In genomic region chr15:65987100-65987499, GRCh38 we compare ENCODE assay signal across 12 cellular contexts.
DNase-seq lines count a peak whose midpoint lies in the region.
"Had no signal": no experiment of that assay in that cellular context is flagged by ENCODE, and none has a peak within 500 bp of the region (broad histone marks: within the 10 kb centered on the region; RNA-seq: fewer than 3 reads in every experiment).

No MANE protein-coding gene starts in this region.

- H4K91ac ChIP-seq in neuronal stem cell (ENCODE audit: low read depth, low read length, poor library complexity) = no peak overlapping the region

- no peak overlapping the region for H2AK5ac ChIP-seq in neuronal stem cell (ENCODE audit: low read depth, low read length)

- H3K18ac ChIP-seq in neuronal stem cell (ENCODE audit: low read length) = peak overlapping the region; percentile 36

- H3K14ac ChIP-seq in neuronal stem cell (ENCODE audit: low read length) = no peak overlapping the region

- H2BK15ac ChIP-seq in neuronal stem cell (ENCODE audit: low read length) = no peak overlapping the region

- no peaks in the 10 kb centered on the region for H3K9me3 ChIP-seq in neuronal stem cell (replicated peaks in 1 of 2; ENCODE audit: control insufficient read depth in 2 of 2, insufficient read depth in 1 of 2, low read depth in 1 of 2, low read length in 2 of 2)
- H3K9me3 ChIP-seq: BLaER1 treated with 17β-estradiol and CSF1 and Interleukin-3, amounts not matched to agents 10 nM and 100 nM had no signal

- H3K36me3 ChIP-seq in neuronal stem cell (replicated peaks in 1 of 2; ENCODE audit: control insufficient read depth in 2 of 2, insufficient read depth in 2 of 2, low read length in 2 of 2) = no peaks in the 10 kb centered on the region
- H3K36me3 ChIP-seq: BLaER1 treated with 17β-estradiol and CSF1 and Interleukin-3, amounts not matched to agents 10 nM and 100 nM had no signal

- H3K79me1 ChIP-seq in neuronal stem cell (ENCODE audit: low read depth, low read length) = no peaks in the 10 kb centered on the region

- no peaks in the 10 kb centered on the region for H3K9me3 Mint-ChIP-seq in T-helper 2 cell treated with Interferon-gamma antibody and Interleukin-4, amounts not matched to agents 5 μg/mL and 100 μg/mL, for 36 hours

- H2BK5ac ChIP-seq in neuronal stem cell (ENCODE audit: low read length) = no peak overlapping the region

- peaks cover 0 to 6% of the 10 kb centered on the region in 2 donors for H3K4me1 ChIP-seq in neuronal stem cell (ENCODE audit: control insufficient read depth in 2 of 2, insufficient read depth in 1 of 2, low read depth in 1 of 2, low read length in 2 of 2)

- peaks cover 0 to 53% (median 3%) of the 10 kb centered on the region in 3 experiments for H3K27me3 ChIP-seq in neuronal stem cell (ENCODE audit: control insufficient read depth in 3 of 3, insufficient read depth in 3 of 3, low read depth in 1 of 3, low read length in 3 of 3)

- H3K4me3 Mint-ChIP-seq in T-helper 2 cell treated with Interferon-gamma antibody and Interleukin-4, amounts not matched to agents 5 μg/mL and 100 μg/mL, for 36 hours = no peak overlapping the region
- H3K4me3 Mint-ChIP-seq: CD4-positive, CD25-positive, alpha-beta regulatory T cell had no signal

- H4K8ac ChIP-seq in neuronal stem cell (ENCODE audit: low read depth, low read length) = no peak overlapping the region

- H3K4me2 ChIP-seq in neuronal stem cell (ENCODE audit: insufficient read depth, low read length, poor library complexity, severe bottlenecking) = no peak overlapping the region
- H3K4me2 ChIP-seq: BLaER1 treated with 17β-estradiol and CSF1 and Interleukin-3, amounts not matched to agents 10 nM and 100 nM had no signal

- no peak overlapping the region for H3K23ac ChIP-seq in neuronal stem cell (ENCODE audit: low read depth, low read length, poor library complexity)

- H2BK120ac ChIP-seq in neuronal stem cell (ENCODE audit: low read depth, low read length) = no peak overlapping the region

- peaks cover 45% of the 10 kb centered on the region for H3K27me3 Mint-ChIP-seq in T-helper 2 cell treated with Interferon-gamma antibody and Interleukin-4, amounts not matched to agents 5 μg/mL and 100 μg/mL, for 36 hours (ENCODE audit: low read depth)

- no peak overlapping the region for H3K27ac Mint-ChIP-seq in T-helper 2 cell treated with Interferon-gamma antibody and Interleukin-4, amounts not matched to agents 5 μg/mL and 100 μg/mL, for 36 hours
- H3K27ac Mint-ChIP-seq: CD4-positive, CD25-positive, alpha-beta regulatory T cell had no signal

- H3K27ac ChIP-seq in neuronal stem cell (replicated peaks; ENCODE audit: low read length) = peak overlapping the region; percentile 24
- H3K27ac ChIP-seq: BLaER1 treated with 17β-estradiol and CSF1 and Interleukin-3, amounts not matched to agents 10 nM and 100 nM had no signal

- H3K4me1 Mint-ChIP-seq in T-helper 2 cell treated with Interferon-gamma antibody and Interleukin-4, amounts not matched to agents 5 μg/mL and 100 μg/mL, for 36 hours (ENCODE audit: low read depth) = no peaks in the 10 kb centered on the region

- H3K4me3 ChIP-seq in neuronal stem cell (ENCODE audit: low read length in 2 of 2) = no peak overlapping the region
- H3K4me3 ChIP-seq: BLaER1 treated with 17β-estradiol and CSF1 and Interleukin-3, amounts not matched to agents 10 nM and 100 nM had no signal

- DNase-seq in NCI-H2029 treated with DMSO at 0.1 percent for 48 hours (lab: John Stamatoyannopoulos, UW) = peak; percentile 15
- no peak for DNase-seq in NCI-H2029 (lab: John Stamatoyannopoulos, UW)
- peak; percentile 79 for DNase-seq in NCI-H1092 treated with DMSO at 0.1 percent for 48 hours (lab: John Stamatoyannopoulos, UW)
- peak; percentile 27 for DNase-seq in NCI-H2227 treated with DMSO at 0.1 percent for 48 hours (lab: John Stamatoyannopoulos, UW)
- no peak for DNase-seq in neuronal stem cell (ENCODE audit: low spot score)
- DNase-seq in T-helper 2 cell treated with Interferon-gamma antibody and Interleukin-4, amounts not matched to agents 5 μg/mL and 100 μg/mL, for 36 hours (ENCODE audit: low spot score) = no peak
- DNase-seq in SK-N-DZ (ENCODE audit: low spot score) = no peak
- DNase-seq: 8988T; CD4-positive, CD25-positive, alpha-beta regulatory T cell; DMS53; H7 had no signal

- H3K36me3 Mint-ChIP-seq in T-helper 2 cell treated with Interferon-gamma antibody and Interleukin-4, amounts not matched to agents 5 μg/mL and 100 μg/mL, for 36 hours (ENCODE audit: low read depth) = no peaks in the 10 kb centered on the region
- H3K36me3 Mint-ChIP-seq: CD4-positive, CD25-positive, alpha-beta regulatory T cell had no signal

- WGBS in neuronal stem cell (ENCODE audit: extremely low coverage in 2 of 2, insufficient read length in 2 of 2, insufficient replicate concordance in 1 of 2), 2 donors = no CpG with 5 or more reads among the region's 5 CpGs

- no peak overlapping the region for H2AFZ ChIP-seq in neuronal stem cell (ENCODE audit: low read length)

- H2BK12ac ChIP-seq in neuronal stem cell (ENCODE audit: low read length) = no peak overlapping the region

- no peak overlapping the region for H3K9ac ChIP-seq in neuronal stem cell (ENCODE audit: low read depth, low read length, poor library complexity)
- H3K9ac ChIP-seq: BLaER1 treated with 17β-estradiol and CSF1 and Interleukin-3, amounts not matched to agents 10 nM and 100 nM had no signal

- no peak overlapping the region for H3K4ac ChIP-seq in neuronal stem cell (ENCODE audit: low read length)

Comparison
In these comparisons a context has a peak if more than half of its experiments do, and no peak if none do; other contexts are left out.
1. DNase-seq: peak in NCI-H2029 treated with DMSO at 0.1 percent for 48 hours (single experiment), NCI-H1092 treated with DMSO at 0.1 percent for 48 hours (single experiment) and NCI-H2227 treated with DMSO at 0.1 percent for 48 hours (single experiment); none in NCI-H2029 (single experiment), neuronal stem cell (single experiment), T-helper 2 cell treated with Interferon-gamma antibody and Interleukin-4, amounts not matched to agents 5 μg/mL and 100 μg/mL, for 36 hours (single experiment) and SK-N-DZ (single experiment).